ENCODE assay signal across 9 cellular contexts in the genomic region with DNA sequence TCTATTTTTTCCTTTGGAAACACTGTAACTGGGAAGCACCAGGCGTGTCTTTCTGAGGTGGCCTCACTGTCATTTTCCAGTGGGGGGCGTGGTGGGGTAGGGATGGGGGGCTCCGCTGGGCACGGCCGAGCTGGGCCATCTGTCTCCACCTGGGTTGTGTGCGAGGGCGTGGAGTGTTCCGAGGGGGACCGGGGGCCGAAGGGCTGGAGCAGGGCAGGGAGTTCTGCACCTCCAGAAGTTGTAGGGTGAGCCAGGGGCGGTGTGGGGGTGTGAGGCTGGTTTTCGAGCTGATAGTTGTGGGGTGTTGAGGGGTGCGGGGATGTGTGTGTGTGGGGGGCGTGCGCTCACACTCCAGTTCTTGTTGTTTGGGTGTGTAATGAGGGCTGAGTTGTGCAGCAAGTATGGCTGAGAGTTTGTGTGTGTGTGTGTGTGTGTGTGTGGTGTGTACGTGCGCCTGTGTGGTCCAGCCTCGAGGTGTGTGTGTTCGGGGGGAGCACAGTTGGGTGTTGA. TPM values are rescaled to one million over a fixed set of nuclear protein-coding genes. Genes with fewer than 3 reads are reported as not detected.
DNase-seq lines count a peak whose midpoint lies in the region; ATAC-seq and TF ChIP-seq lines count a peak whose summit lies in the region.
"Had no signal": no experiment of that assay in that cellular context is flagged by ENCODE, and none has a peak within 500 bp of the region (broad histone marks: within the 10 kb centered on the region; RNA-seq: fewer than 3 reads in every experiment).

No MANE protein-coding gene starts in this region.

- H3K9me3 ChIP-seq in ascending aorta: no peaks in the 10 kb centered on the region
- H3K9me3 ChIP-seq in left lung: no peaks in the 10 kb centered on the region
- no peaks in the 10 kb centered on the region for H3K9me3 ChIP-seq in thymus (ENCODE audit: control insufficient read depth)

- H3K36me3 ChIP-seq in ascending aorta: no peaks in the 10 kb centered on the region
- no peaks in the 10 kb centered on the region for H3K36me3 ChIP-seq in left lung
- no peaks in the 10 kb centered on the region for H3K36me3 ChIP-seq in thymus (ENCODE audit: control insufficient read depth, insufficient read depth)

- peak; percentile 8 for ATAC-seq in left lung
- no peak for ATAC-seq in GM18909 (IDR thresholded peaks at IDR 0.05; ENCODE audit: poor library complexity, unreplicated experiment)

- peak; percentile 23 for DNase-seq in NCI-H748 (lab: John Stamatoyannopoulos, UW; ENCODE audit: unreplicated experiment)
- DNase-seq in NCI-H748 treated with DMSO at 0.1 percent for 48 hours (lab: John Stamatoyannopoulos, UW): no peak
- DNase-seq in ascending aorta (ENCODE audit: low spot score in 2 of 2): no peak
- no peak for DNase-seq in left lung
- no peak for DNase-seq in kidney tubule cell (ENCODE audit: low spot score)
- DNase-seq in hippocampal formation (lab: John Stamatoyannopoulos, UW): no peak

- WGBS in thymus: under 1% methylated on average over 19 of the region's 19 CpGs

- no peaks in the 10 kb centered on the region for H3K27me3 ChIP-seq in ascending aorta
- H3K27me3 ChIP-seq in left lung: peaks cover 0 to 36% of the 10 kb centered on the region in 2 donors
- no peaks in the 10 kb centered on the region for H3K27me3 ChIP-seq in thymus (ENCODE audit: control insufficient read depth, insufficient read depth)

- H3K27ac ChIP-seq in ascending aorta (peak overlapping the region; percentile 62 to 82), left lung (peak overlapping the region; percentile 76 to 79), thymus (ENCODE audit: low read depth) (peak overlapping the region; percentile 75)
- H3K27ac ChIP-seq: C4-2B had no signal

- intact Hi-C loops in ascending aorta (cut with DNase I): loop anchor here (2.0 kb wide), 1 partner anchor 42 kb away; the partner anchor contains the start of gene SERPING1
- intact Hi-C loops in left lung (cut with DNase I): no loop called here

- no peak for TF ChIP-seq CTCF in ascending aorta (IDR thresholded peaks at IDR 0.05)
- TF ChIP-seq CTCF in left lung (IDR thresholded peaks at IDR 0.05): no peak

- peaks cover 3 to 27% of the 10 kb centered on the region in 2 donors for H3K4me1 ChIP-seq in ascending aorta
- peaks cover 17 to 35% of the 10 kb centered on the region in 2 donors for H3K4me1 ChIP-seq in left lung
- peaks cover 17% of the 10 kb centered on the region for H3K4me1 ChIP-seq in thymus (ENCODE audit: control insufficient read depth, insufficient read depth, low read length)

- peak overlapping the region; percentile 86 to 94 for H3K4me3 ChIP-seq in ascending aorta
- peak overlapping the region; percentile 62 to 65 for H3K4me3 ChIP-seq in left lung
- peak overlapping the region; percentile 82 for H3K4me3 ChIP-seq in thymus (ENCODE audit: low read length)

RNA-seq across cellular contexts. Expression of gene YPEL4, which starts 10.8 kb away (rescaled TPM):
- not detected for total RNA-seq in ascending aorta
- total RNA-seq in left lung: 1 to 10 TPM; 1.2 to 2.3 TPM
- polyA plus RNA-seq in thymus: 5.9 TPM

RNA-seq across cellular contexts. Expression of gene CLP1, which starts 18.7 kb away (rescaled TPM):
- total RNA-seq in ascending aorta: 1.2 TPM
- total RNA-seq in left lung: 10 to 100 TPM; 10.1 to 13.1 TPM
- 13.6 TPM for polyA plus RNA-seq in thymus

RNA-seq across cellular contexts. Expression of gene ZDHHC5, which starts 29.0 kb away (rescaled TPM):
- total RNA-seq in ascending aorta: 26.2 TPM
- 10 to 100 TPM; 69.9 to 83.6 TPM for total RNA-seq in left lung
- 21.0 TPM for polyA plus RNA-seq in thymus

RNA-seq across cellular contexts. Expression of gene SERPING1, which starts 41.4 kb away (rescaled TPM):
- 607 TPM for total RNA-seq in ascending aorta
- 100 to 1,000 TPM; 195 to 329 TPM for total RNA-seq in left lung
- 164 TPM for polyA plus RNA-seq in thymus
